ENCODE assay signal across 17 cellular contexts in genomic region chr17:14334919-14335318, GRCh38. TPM values are rescaled to one million over a fixed set of nuclear protein-coding genes. Genes with fewer than 3 reads are reported as not detected.
DNase-seq lines count a peak whose midpoint lies in the region; ATAC-seq and TF ChIP-seq lines count a peak whose summit lies in the region.
"Had no signal": no experiment of that assay in that cellular context is flagged by ENCODE, and none has a peak within 500 bp of the region (broad histone marks: within the 10 kb centered on the region; RNA-seq: fewer than 3 reads in every experiment).

No MANE protein-coding gene starts in this region.

- peaks cover 8% of the 10 kb centered on the region for H3K36me3 Mint-ChIP-seq in activated naive CD4-positive, alpha-beta T cell treated with anti-CD3 and anti-CD28 coated beads, Interleukin-2, amount 50 U/mL, for 24 hours
- peaks cover 0 to 5% of the 10 kb centered on the region in 2 donors for H3K36me3 Mint-ChIP-seq in activated naive CD4-positive, alpha-beta T cell treated with anti-CD3 and anti-CD28 coated beads, Interleukin-2, amount 50 U/mL, for 72 hours
- H3K36me3 Mint-ChIP-seq in activated CD4-positive, alpha-beta memory T cell treated with anti-CD3 and anti-CD28 coated beads, Interleukin-2, amount 10 ng/mL, durations not matched to agents 7 days and 5 days (ENCODE audit: low read depth) = peaks cover 17% of the 10 kb centered on the region
- H3K36me3 Mint-ChIP-seq in stimulated activated naive B cell treated with anti-CD40 and anti-IgM and Interleukin-4, amounts not matched to agents 10 μg/mL and 1 μg/mL and 100 μg/mL, for 72 hours = peaks cover 13 to 24% of the 10 kb centered on the region in 2 donors
- no peaks in the 10 kb centered on the region for H3K36me3 Mint-ChIP-seq in Calu3 (ENCODE audit: insufficient read depth, unreplicated experiment)
- H3K36me3 Mint-ChIP-seq: mesothelial cell of epicardium had no signal

- H3K36me3 ChIP-seq in heart right ventricle (no peaks in the 10 kb centered on the region), gastroesophageal sphincter (no peaks in the 10 kb centered on the region), body of pancreas (replicated peaks in 1 of 2; ENCODE audit: insufficient read depth in 1 of 2, low read depth in 2 of 2) (no peaks in the 10 kb centered on the region)
- H3K36me3 ChIP-seq: neutrophil had no signal

- no peak overlapping the region for H3K4me3 Mint-ChIP-seq in activated naive CD4-positive, alpha-beta T cell treated with anti-CD3 and anti-CD28 coated beads, Interleukin-2, amount 50 U/mL, for 24 hours
- no peak overlapping the region for H3K4me3 Mint-ChIP-seq in activated CD4-positive, alpha-beta memory T cell treated with anti-CD3 and anti-CD28 coated beads, Interleukin-2, amount 10 ng/mL, durations not matched to agents 7 days and 5 days
- peak overlapping the region in 1 of 2 donors; percentile 43 for H3K4me3 Mint-ChIP-seq in stimulated activated naive B cell treated with anti-CD40 and anti-IgM and Interleukin-4, amounts not matched to agents 10 μg/mL and 1 μg/mL and 100 μg/mL, for 72 hours
- no peak overlapping the region for H3K4me3 Mint-ChIP-seq in Calu3 (ENCODE audit: low read depth, unreplicated experiment)
- H3K4me3 Mint-ChIP-seq: mesothelial cell of epicardium had no signal

- TF ChIP-seq EP300 in gastroesophageal sphincter (IDR thresholded peaks at IDR 0.05) = no peak

- TF ChIP-seq CTCF in heart right ventricle (IDR thresholded peaks at IDR 0.05) = no peak
- no peak for TF ChIP-seq CTCF in gastroesophageal sphincter (IDR thresholded peaks at IDR 0.05)
- TF ChIP-seq CTCF in body of pancreas (IDR thresholded peaks at IDR 0.05) = no peak
- no peak for TF ChIP-seq CTCF in Calu3 (IDR thresholded peaks at IDR 0.05; ENCODE audit: unreplicated experiment)

- H3K9me3 ChIP-seq in heart right ventricle (no peaks in the 10 kb centered on the region), gastroesophageal sphincter (no peaks in the 10 kb centered on the region), body of pancreas (no peaks in the 10 kb centered on the region)
- H3K9me3 ChIP-seq: neutrophil had no signal

- peak overlapping the region; percentile 62 for H3K27ac Mint-ChIP-seq in activated naive CD4-positive, alpha-beta T cell treated with anti-CD3 and anti-CD28 coated beads, Interleukin-2, amount 50 U/mL, for 24 hours
- peak overlapping the region in 1 of 2 donors; percentile 57 for H3K27ac Mint-ChIP-seq in activated naive CD4-positive, alpha-beta T cell treated with anti-CD3 and anti-CD28 coated beads, Interleukin-2, amount 50 U/mL, for 72 hours
- H3K27ac Mint-ChIP-seq in activated CD4-positive, alpha-beta memory T cell treated with anti-CD3 and anti-CD28 coated beads, Interleukin-2, amount 10 ng/mL, durations not matched to agents 7 days and 5 days = peak overlapping the region; percentile 45
- H3K27ac Mint-ChIP-seq in stimulated activated naive B cell treated with anti-CD40 and anti-IgM and Interleukin-4, amounts not matched to agents 10 μg/mL and 1 μg/mL and 100 μg/mL, for 72 hours = peak overlapping the region; percentile 32
- no peak overlapping the region for H3K27ac Mint-ChIP-seq in Calu3 (ENCODE audit: unreplicated experiment)
- H3K27ac Mint-ChIP-seq: mesothelial cell of epicardium had no signal

- BruUV-seq in Calu3 (replicated peaks; lab: Mats Ljungman, UMichigan) = no TSS peak

- H3K27me3 ChIP-seq in heart right ventricle (peaks cover 0 to 14% (median 0%) of the 10 kb centered on the region in 7 donors), gastroesophageal sphincter (peaks cover 3% of the 10 kb centered on the region), body of pancreas (no peaks in the 10 kb centered on the region)
- H3K27me3 ChIP-seq: neutrophil had no signal

- H3K4me1 ChIP-seq in heart right ventricle = peaks cover 0 to 34% (median 7%) of the 10 kb centered on the region in 9 donors
- H3K4me1 ChIP-seq in gastroesophageal sphincter = peaks cover 0 to 6% (median 0%) of the 10 kb centered on the region in 3 donors
- no peaks in the 10 kb centered on the region for H3K4me1 ChIP-seq in body of pancreas

- CTCF ChIA-PET in activated CD4-positive, alpha-beta memory T cell treated with anti-CD3 and anti-CD28 coated beads, Interleukin-2, amount 10 ng/mL, durations not matched to agents 7 days and 5 days (lab: Charles Lee) = interaction anchor here (1.0 kb wide), 1 partner anchor 93 kb away, joined by 3 read pairs; no protein-coding TSS in a partner anchor
- CTCF ChIA-PET in Calu3 (lab: Charles Lee) = no interaction called here

- no peak overlapping the region for H3K4me3 ChIP-seq in heart right ventricle
- no peak overlapping the region for H3K4me3 ChIP-seq in gastroesophageal sphincter
- H3K4me3 ChIP-seq in body of pancreas = no peak overlapping the region

- intact Hi-C loops in heart right ventricle (cut with DNase I) (no loop called here), body of pancreas (cut with DNase I) (no loop called here), Calu3 (cut with micrococcal nuclease; ENCODE audit: unreplicated experiment) (no loop called here)

- peaks cover 95% of the 10 kb centered on the region for H3K4me1 Mint-ChIP-seq in activated naive CD4-positive, alpha-beta T cell treated with anti-CD3 and anti-CD28 coated beads, Interleukin-2, amount 50 U/mL, for 24 hours
- peaks cover 79% of the 10 kb centered on the region for H3K4me1 Mint-ChIP-seq in activated CD4-positive, alpha-beta memory T cell treated with anti-CD3 and anti-CD28 coated beads, Interleukin-2, amount 10 ng/mL, durations not matched to agents 7 days and 5 days
- peaks cover 47 to 64% of the 10 kb centered on the region in 2 donors for H3K4me1 Mint-ChIP-seq in stimulated activated naive B cell treated with anti-CD40 and anti-IgM and Interleukin-4, amounts not matched to agents 10 μg/mL and 1 μg/mL and 100 μg/mL, for 72 hours
- H3K4me1 Mint-ChIP-seq in Calu3 (ENCODE audit: low read depth, unreplicated experiment) = no peaks in the 10 kb centered on the region

- no peak for DNase-seq in activated naive CD4-positive, alpha-beta T cell treated with anti-CD3 and anti-CD28 coated beads, Interleukin-2, amount 50 U/mL, for 72 hours (ENCODE audit: low spot score in 2 of 2)
- DNase-seq in activated CD4-positive, alpha-beta memory T cell treated with anti-CD3 and anti-CD28 coated beads, Interleukin-2, amount 10 ng/mL, durations not matched to agents 7 days and 5 days = no peak
- DNase-seq in heart right ventricle (peak in 1 of 2 donors; percentile 20), body of pancreas (no peak), Calu3 (no peak)
- DNase-seq in stimulated activated naive B cell treated with anti-CD40 and anti-IgM and Interleukin-4, amounts not matched to agents 10 μg/mL and 1 μg/mL and 100 μg/mL, for 72 hours = no peak
- DNase-seq: caudate nucleus; effector CD4-positive, alpha-beta T cell; hypothalamus; NCI-H2081; RPMI8226; SW 1271 had no signal

- no peaks in the 10 kb centered on the region for H3K27me3 Mint-ChIP-seq in activated naive CD4-positive, alpha-beta T cell treated with anti-CD3 and anti-CD28 coated beads, Interleukin-2, amount 50 U/mL, for 24 hours
- H3K27me3 Mint-ChIP-seq in activated CD4-positive, alpha-beta memory T cell treated with anti-CD3 and anti-CD28 coated beads, Interleukin-2, amount 10 ng/mL, durations not matched to agents 7 days and 5 days = no peaks in the 10 kb centered on the region
- no peaks in the 10 kb centered on the region for H3K27me3 Mint-ChIP-seq in stimulated activated naive B cell treated with anti-CD40 and anti-IgM and Interleukin-4, amounts not matched to agents 10 μg/mL and 1 μg/mL and 100 μg/mL, for 72 hours
- H3K27me3 Mint-ChIP-seq in Calu3 (ENCODE audit: unreplicated experiment) = no peaks in the 10 kb centered on the region

- TF ChIP-seq POLR2A in gastroesophageal sphincter (IDR thresholded peaks at IDR 0.05) (no peak), body of pancreas (IDR thresholded peaks at IDR 0.05) (no peak)

- 30 to 33% methylated on average over 2 of the region's 2 CpGs for WGBS in heart right ventricle, 2 donors
- WGBS in gastroesophageal sphincter (ENCODE audit: low coverage in 1 of 2), 2 donors = 67% methylated on average over 2 of the region's 2 CpGs; no CpG with 5 or more reads in 1 of the 2 donors
- WGBS in body of pancreas, 2 donors = 63 to 66% methylated on average over 2 of the region's 2 CpGs

- no peak for ATAC-seq in activated naive CD4-positive, alpha-beta T cell treated with anti-CD3 and anti-CD28 coated beads, Interleukin-2, amount 50 U/mL, for 72 hours
- peak; percentile 47 to 64 (median 52) for ATAC-seq in heart right ventricle
- no peak for ATAC-seq in stimulated activated naive B cell treated with anti-CD40 and anti-IgM and Interleukin-4, amounts not matched to agents 10 μg/mL and 1 μg/mL and 100 μg/mL, for 72 hours (replicated peaks)
- ATAC-seq in gastroesophageal sphincter = no peak
- ATAC-seq in body of pancreas = no peak

- POLR2A ChIA-PET in activated CD4-positive, alpha-beta memory T cell treated with anti-CD3 and anti-CD28 coated beads, Interleukin-2, amount 10 ng/mL, durations not matched to agents 7 days and 5 days (lab: Charles Lee) = interaction anchor here (1.8 kb wide), 1 partner anchor 34 kb away, joined by 10 read pairs; the partner anchor contains the start of gene HS3ST3B1

- peak overlapping the region in 5 of 10 donors; percentile 26 to 58 (median 39) for H3K27ac ChIP-seq in heart right ventricle
- no peak overlapping the region for H3K27ac ChIP-seq in gastroesophageal sphincter
- no peak overlapping the region for H3K27ac ChIP-seq in body of pancreas
- H3K27ac ChIP-seq: neutrophil, VCaP had no signal

- H3K9me3 Mint-ChIP-seq in activated naive CD4-positive, alpha-beta T cell treated with anti-CD3 and anti-CD28 coated beads, Interleukin-2, amount 50 U/mL, for 24 hours = no peaks in the 10 kb centered on the region
- H3K9me3 Mint-ChIP-seq in activated naive CD4-positive, alpha-beta T cell treated with anti-CD3 and anti-CD28 coated beads, Interleukin-2, amount 50 U/mL, for 72 hours = no peaks in the 10 kb centered on the region
- H3K9me3 Mint-ChIP-seq in activated CD4-positive, alpha-beta memory T cell treated with anti-CD3 and anti-CD28 coated beads, Interleukin-2, amount 10 ng/mL, durations not matched to agents 7 days and 5 days = no peaks in the 10 kb centered on the region
- no peaks in the 10 kb centered on the region for H3K9me3 Mint-ChIP-seq in stimulated activated naive B cell treated with anti-CD40 and anti-IgM and Interleukin-4, amounts not matched to agents 10 μg/mL and 1 μg/mL and 100 μg/mL, for 72 hours
- peaks cover 11% of the 10 kb centered on the region for H3K9me3 Mint-ChIP-seq in Calu3 (ENCODE audit: low read depth, unreplicated experiment)
- H3K9me3 Mint-ChIP-seq: mesothelial cell of epicardium had no signal

RNA-seq across cellular contexts. Expression of gene HS3ST3B1, which starts 34.0 kb away (rescaled TPM):
- total RNA-seq in activated naive CD4-positive, alpha-beta T cell treated with anti-CD3 and anti-CD28 coated beads, Interleukin-2, amount 50 U/mL, for 72 hours = 1 to 10 TPM; 5.0 to 6.5 TPM
- total RNA-seq in activated CD4-positive, alpha-beta memory T cell treated with anti-CD3 and anti-CD28 coated beads, Interleukin-2, amount 10 ng/mL, durations not matched to agents 7 days and 5 days = 10 to 100 TPM; 28.9 to 29.9 TPM
- total RNA-seq in heart right ventricle (1 to 10 TPM; 1.1 to 5.9 (median 2.3) TPM), gastroesophageal sphincter (1 to 10 TPM; 2.6 to 4.2 (median 3.1) TPM), body of pancreas (1 to 10 TPM in 1 of 2 donors, under 1 TPM in 1; 0.99 to 1.6 TPM), Calu3 (2022) (0.78 and 0.80 TPM in 2 replicates)
- 1 to 10 TPM in 1 of 2 donors, under 1 TPM in 1; 0.73 to 1.8 TPM for polyA plus RNA-seq in heart right ventricle

Comparison
In these comparisons a context has a peak if more than half of its experiments do, and no peak if none do; other contexts are left out.
1. ATAC-seq: peak in heart right ventricle (8 of 8); none in activated naive CD4-positive, alpha-beta T cell treated with anti-CD3 and anti-CD28 coated beads, Interleukin-2, amount 50 U/mL, for 72 hours (0 of 2), stimulated activated naive B cell treated with anti-CD40 and anti-IgM and Interleukin-4, amounts not matched to agents 10 μg/mL and 1 μg/mL and 100 μg/mL, for 72 hours (0 of 2), gastroesophageal sphincter (single experiment) and body of pancreas (single experiment).